Comparison of ENCODE assay signal across 14 cellular contexts in the genomic region with DNA sequence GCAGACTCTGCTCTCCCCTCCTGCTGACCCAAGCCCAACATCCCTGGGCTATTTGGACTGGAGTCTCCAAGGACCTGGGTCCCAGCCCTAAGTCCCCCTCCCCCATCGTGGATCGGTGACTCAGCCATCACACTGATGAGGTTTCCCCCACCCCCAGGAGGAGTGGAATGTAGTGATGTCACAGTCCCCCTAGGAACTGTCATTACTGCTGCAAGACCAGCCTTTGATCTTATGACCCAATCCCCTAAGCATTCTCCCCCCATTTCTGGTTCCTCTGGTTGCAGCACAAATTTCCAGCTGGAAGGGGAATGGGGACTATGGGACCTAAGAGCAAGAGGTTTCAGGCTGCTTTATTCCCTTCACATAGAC.
A peak's percentile ranks its signal among the peaks of the same experiment; 100 is the strongest.
DNase-seq lines count a peak whose midpoint lies in the region; ATAC-seq and TF ChIP-seq lines count a peak whose summit lies in the region.
"Had no signal": no experiment of that assay in that cellular context is flagged by ENCODE, and none has a peak within 500 bp of the region (broad histone marks: within the 10 kb centered on the region; RNA-seq: fewer than 3 reads in every experiment).

No MANE protein-coding gene starts in this region.

- peaks cover 4% of the 10 kb centered on the region for H3K27me3 Mint-ChIP-seq in activated T-cell treated with anti-CD3 and anti-CD28 coated beads, Interleukin-2, amount 50 U/mL, for 24 hours
- peaks cover 15% of the 10 kb centered on the region for H3K27me3 Mint-ChIP-seq in activated T-cell treated with anti-CD3 and anti-CD28 coated beads, Interleukin-2, amount 50 U/mL, for 72 hours (ENCODE audit: low read depth)

- H3K4me1 ChIP-seq in OCI-LY7 (ENCODE audit: insufficient read depth, low read length, poor library complexity, severe bottlenecking) = no peaks in the 10 kb centered on the region
- H3K4me1 ChIP-seq: parathyroid adenoma had no signal

- H3K4me1 Mint-ChIP-seq in activated T-cell treated with anti-CD3 and anti-CD28 coated beads, Interleukin-2, amount 50 U/mL, for 24 hours (ENCODE audit: low read depth) = peaks cover 16% of the 10 kb centered on the region
- H3K4me1 Mint-ChIP-seq in activated T-cell treated with anti-CD3 and anti-CD28 coated beads, Interleukin-2, amount 50 U/mL, for 72 hours (ENCODE audit: low read depth) = peaks cover 23% of the 10 kb centered on the region

- no peak overlapping the region for H3K27ac ChIP-seq in OCI-LY7 (ENCODE audit: low read depth, low read length, poor library complexity, severe bottlenecking)
- H3K27ac ChIP-seq: esophagus squamous epithelium, parathyroid adenoma had no signal

- TF ChIP-seq CTCF in foreskin fibroblast (IDR thresholded peaks at IDR 0.05; ENCODE audit: low read depth, low read length) = no peak
- no peak for TF ChIP-seq CTCF in OCI-LY7 (conservative IDR thresholded peaks at IDR 0.05; ENCODE audit: low read length)

- intact Hi-C loops in OCI-LY7 (cut with micrococcal nuclease; ENCODE audit: unreplicated experiment) = no loop called here

- no peaks in the 10 kb centered on the region for H3K36me3 Mint-ChIP-seq in activated T-cell treated with anti-CD3 and anti-CD28 coated beads, Interleukin-2, amount 50 U/mL, for 24 hours (ENCODE audit: low read depth)
- no peaks in the 10 kb centered on the region for H3K36me3 Mint-ChIP-seq in activated T-cell treated with anti-CD3 and anti-CD28 coated beads, Interleukin-2, amount 50 U/mL, for 72 hours (ENCODE audit: insufficient read depth in 2 of 2)

- H3K27ac Mint-ChIP-seq in activated T-cell treated with anti-CD3 and anti-CD28 coated beads, Interleukin-2, amount 50 U/mL, for 24 hours = peak overlapping the region; percentile 10
- no peak overlapping the region for H3K27ac Mint-ChIP-seq in activated T-cell treated with anti-CD3 and anti-CD28 coated beads, Interleukin-2, amount 50 U/mL, for 72 hours

- no peaks in the 10 kb centered on the region for H3K79me2 ChIP-seq in OCI-LY7 (ENCODE audit: insufficient read depth, low read depth, low read length)
- H3K79me2 ChIP-seq: parathyroid adenoma had no signal

- H3K9me3 Mint-ChIP-seq in activated T-cell treated with anti-CD3 and anti-CD28 coated beads, Interleukin-2, amount 50 U/mL, for 24 hours = no peaks in the 10 kb centered on the region
- no peaks in the 10 kb centered on the region for H3K9me3 Mint-ChIP-seq in activated T-cell treated with anti-CD3 and anti-CD28 coated beads, Interleukin-2, amount 50 U/mL, for 72 hours

- no peak for ATAC-seq in activated T-cell treated with anti-CD3 and anti-CD28 coated beads, Interleukin-2, amount 50 U/mL, for 72 hours (replicated peaks in 1 of 2)
- ATAC-seq in HG03432 (IDR thresholded peaks at IDR 0.05; ENCODE audit: unreplicated experiment) = no peak

- DNase-seq in activated T-cell treated with anti-CD3 and anti-CD28 coated beads, Interleukin-2, amount 50 U/mL, for 24 hours = no peak
- DNase-seq in activated T-cell treated with anti-CD3 and anti-CD28 coated beads, Interleukin-2, amount 50 U/mL, for 72 hours = no peak
- DNase-seq in SW480 (ENCODE audit: low spot score) (peak; percentile 80), foreskin fibroblast (peak; percentile 24 to 34), stromal cell of bone marrow (ENCODE audit: low read depth) (peak; percentile 32), OCI-LY7 (ENCODE audit: low spot score) (no peak), NCI-H2171 (lab: John Stamatoyannopoulos, UW) (no peak)
- DNase-seq: esophagus squamous epithelium; NCI-H2107; stimulated activated CD4-positive, alpha-beta T cell treated with anti-CD3 and anti-CD28 coated beads, Interleukin-4, amount 100 ng/mL, for 1 hour; substantia nigra; T-helper 9 cell had no signal

- H3K4me3 ChIP-seq in foreskin fibroblast (ENCODE audit: low read depth in 1 of 2, low read length in 2 of 2) (no peak overlapping the region), OCI-LY7 (ENCODE audit: low read depth, low read length, poor library complexity, severe bottlenecking) (no peak overlapping the region)
- H3K4me3 ChIP-seq: esophagus squamous epithelium had no signal

- H4K20me1 ChIP-seq in OCI-LY7 (ENCODE audit: insufficient read depth, low read length) = no peaks in the 10 kb centered on the region

- POLR2A ChIA-PET in OCI-LY7 (lab: Charles Lee) = no interaction called here

- no peak overlapping the region for H2AFZ ChIP-seq in OCI-LY7 (ENCODE audit: low read length)
- H2AFZ ChIP-seq: parathyroid adenoma had no signal

- no peaks in the 10 kb centered on the region for H3K36me3 ChIP-seq in OCI-LY7 (ENCODE audit: insufficient read depth, low read length)
- H3K36me3 ChIP-seq: esophagus squamous epithelium had no signal

- no TSS peak for BruUV-seq in OCI-LY7 (replicated peaks; lab: Mats Ljungman, UMichigan)

- no peaks in the 10 kb centered on the region for H3K9me3 ChIP-seq in OCI-LY7 (ENCODE audit: low read length)
- H3K9me3 ChIP-seq: esophagus squamous epithelium had no signal

- no peaks in the 10 kb centered on the region for H3K9me2 ChIP-seq in OCI-LY7 (ENCODE audit: insufficient read depth, low read length)

- CTCF ChIA-PET in OCI-LY7 (lab: Charles Lee; ENCODE audit: unreplicated experiment) = no interaction called here

- H3K4me3 Mint-ChIP-seq in activated T-cell treated with anti-CD3 and anti-CD28 coated beads, Interleukin-2, amount 50 U/mL, for 24 hours = no peak overlapping the region
- H3K4me3 Mint-ChIP-seq in activated T-cell treated with anti-CD3 and anti-CD28 coated beads, Interleukin-2, amount 50 U/mL, for 72 hours = no peak overlapping the region

- no peak overlapping the region for H3K4me2 ChIP-seq in OCI-LY7 (ENCODE audit: low read length)

Comparison
In these comparisons a context has a peak if more than half of its experiments do, and no peak if none do; other contexts are left out.
1. DNase-seq: peak in SW480 (single experiment), foreskin fibroblast (2 of 2) and stromal cell of bone marrow (single experiment); none in activated T-cell treated with anti-CD3 and anti-CD28 coated beads, Interleukin-2, amount 50 U/mL, for 24 hours (single experiment), activated T-cell treated with anti-CD3 and anti-CD28 coated beads, Interleukin-2, amount 50 U/mL, for 72 hours (0 of 2), OCI-LY7 (single experiment) and NCI-H2171 (single experiment).